18 cellular contexts compared by ENCODE assay signal in the genomic region with DNA sequence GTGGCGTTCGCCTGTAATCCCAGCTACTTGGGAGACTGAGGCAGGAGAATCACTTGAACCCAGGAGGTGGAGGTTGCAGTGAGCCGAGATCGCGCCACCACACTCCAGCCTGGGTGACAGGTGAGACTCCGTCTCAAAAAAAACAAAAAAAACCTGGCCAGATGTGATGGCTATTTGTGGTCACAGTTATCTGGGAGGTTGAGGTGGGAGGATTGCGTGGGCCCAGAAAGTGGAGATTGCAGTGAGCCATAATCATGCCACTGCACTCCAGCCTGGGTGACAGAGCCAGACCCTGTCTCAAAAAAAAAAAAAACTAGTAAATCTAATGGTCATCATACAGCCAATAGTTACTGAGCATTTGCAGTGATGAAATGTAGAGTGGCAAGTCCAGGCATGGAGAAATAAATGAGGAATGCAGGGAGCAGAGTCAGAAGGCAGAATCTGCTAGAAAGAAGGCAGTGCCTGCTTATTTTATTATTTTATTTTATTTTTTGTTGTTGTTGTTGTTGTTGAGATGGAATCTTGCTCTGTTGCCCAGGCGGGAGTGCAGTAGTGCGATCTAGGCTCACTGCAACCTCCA. TPM values are rescaled to one million over a fixed set of nuclear protein-coding genes. Genes with fewer than 3 reads are reported as not detected.
"Had no signal": no experiment of that assay in that cellular context is flagged by ENCODE, and none has a peak within 500 bp of the region (broad histone marks: within the 10 kb centered on the region; RNA-seq: fewer than 3 reads in every experiment).

No MANE protein-coding gene starts in this region.

RNA-seq across cellular contexts. Expression of gene THRSP, which starts 3.8 kb away (rescaled TPM):
- total RNA-seq: activated CD4-positive, alpha-beta memory T cell treated with anti-CD3 and anti-CD28 coated beads for 36 hours; activated CD4-positive, alpha-beta T cell treated with anti-CD3 and anti-CD28 coated beads for 36 hours; activated CD4-positive, alpha-beta T cell treated with anti-CD3 and anti-CD28 coated beads, Interleukin-2, amount 10 ng/mL, durations not matched to agents 24 days and 14 days; activated CD8-positive, alpha-beta memory T cell treated with anti-CD3 and anti-CD28 coated beads for 36 hours; activated CD8-positive, alpha-beta memory T cell treated with anti-CD3 and anti-CD28 coated beads, Interleukin-2, amount 10 ng/mL, durations not matched to agents 7 days and 5 days; activated CD8-positive, alpha-beta T cell treated with anti-CD3 and anti-CD28 coated beads, Interleukin-2, amount 10 ng/mL, durations not matched to agents 7 days and 5 days; activated naive CD4-positive, alpha-beta T cell treated with anti-CD3 and anti-CD28 coated beads for 36 hours; activated naive CD8-positive, alpha-beta T cell treated with anti-CD3 and anti-CD28 coated beads for 36 hours; activated T-helper 1 cell treated with anti-CD3 and anti-CD28 coated beads, Interleukin-12 subunit alpha, Interleukin-12 subunit beta, Interleukin-2, Interleukin-4 antibody, amounts not matched to agents 30 ng/mL and 10 ng/mL and 1 ng/mL, durations not matched to agents 14 hours and 24 hours and 36 hours; activated T-helper 2 cell treated with anti-CD3 and anti-CD28 coated beads, Interferon-gamma antibody, Interleukin-2, Interleukin-4, amounts not matched to agents 10 μg/mL and 5 μg/mL and 100 μg/mL, durations not matched to agents 14 hours and 24 hours and 36 hours; ascending aorta; chondrocyte; dermis blood vessel endothelial cell; esophagus squamous epithelium; fibroblast of villous mesenchyme; frontal cortex; T-helper 1 cell treated with Interleukin-12 subunit alpha and Interleukin-12 subunit beta and Interleukin-4 antibody, amounts not matched to agents 30 ng/mL and 1 ng/mL, for 36 hours; T-helper 2 cell treated with Interferon-gamma antibody and Interleukin-4, amounts not matched to agents 100 ng/mL and 5 ng/mL, for 36 hours had no signal
